In genomic region chr13:96052655-96053002, GRCh38 we compare ENCODE assay signal across 1 cellular context.
TF ChIP-seq lines count a peak whose summit lies in the region.

No MANE protein-coding gene starts in this region.

TF ChIP-seq in GM12878, 131 proteins besides CTCF, POLR2A, EP300 and RAD21 (continued from another document):
- TF ChIP-seq ZBTB11 (CRISPR knock-in tag; IDR thresholded peaks at IDR 0.05) (no peak), PAX8 (IDR thresholded peaks at IDR 0.05) (no peak), IKZF2 (IDR thresholded peaks at IDR 0.05) (no peak), POU2F2 (IDR thresholded peaks at IDR 0.05; ENCODE audit: borderline replicate concordance, low read depth, low read length) (no peak), SUPT20H (IDR thresholded peaks at IDR 0.05; ENCODE audit: borderline replicate concordance, control insufficient read depth, low read depth, low read length) (no peak), CREM (IDR thresholded peaks at IDR 0.05; ENCODE audit: low read depth) (peak; percentile 75), BHLHE40 (IDR thresholded peaks at IDR 0.05; ENCODE audit: borderline replicate concordance in 1 of 2, low read depth in 2 of 2, low read length in 1 of 2) (no peak), SMAD5 (IDR thresholded peaks at IDR 0.05; ENCODE audit: low read depth) (no peak), ATF2 (IDR thresholded peaks at IDR 0.05; ENCODE audit: low read length) (peak; percentile 79), TAF1 (IDR thresholded peaks at IDR 0.05; ENCODE audit: borderline replicate concordance, low read depth, low read length) (no peak), IRF3 (IDR thresholded peaks at IDR 0.05) (no peak)
